In the genomic region with DNA sequence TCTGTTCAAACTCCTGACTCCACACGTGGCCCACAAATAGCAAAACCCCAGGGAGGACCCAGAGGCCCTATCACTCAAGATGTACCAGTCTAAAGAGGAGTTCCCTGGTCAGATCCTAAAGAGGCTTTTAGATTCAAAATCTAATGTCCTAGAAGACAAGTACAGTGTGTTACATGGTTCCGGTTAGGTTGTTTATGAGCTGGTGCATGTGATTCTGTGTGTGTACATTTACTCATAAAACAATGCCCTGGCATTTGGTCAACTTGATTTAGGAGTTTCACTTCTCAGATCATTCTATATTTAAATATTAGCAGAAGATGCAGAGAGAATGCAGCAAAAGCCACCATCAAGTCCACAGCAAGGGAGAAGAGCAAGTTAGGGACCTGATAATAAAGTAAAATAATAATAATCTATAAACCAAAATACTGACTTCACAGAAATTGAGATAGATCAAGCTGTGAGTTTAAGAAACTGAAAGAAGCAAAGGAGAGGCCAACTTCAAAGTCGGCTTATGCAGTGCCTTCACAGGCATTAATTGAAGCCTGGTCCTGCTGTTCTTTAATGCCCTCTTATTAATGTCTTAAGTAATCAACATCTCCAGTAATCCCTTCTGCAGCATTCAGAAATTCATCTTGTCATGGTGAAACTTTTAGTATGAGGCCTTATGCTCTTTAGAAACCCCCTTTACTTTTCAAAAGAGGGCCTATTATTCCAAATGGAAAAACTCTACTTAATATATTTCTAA, we compare ENCODE assay signal across 15 cellular contexts. TPM values are rescaled to one million over a fixed set of nuclear protein-coding genes. Genes with fewer than 3 reads are reported as not detected.
A peak's percentile ranks its signal among the peaks of the same experiment; 100 is the strongest.
DNase-seq lines count a peak whose midpoint lies in the region; ATAC-seq and TF ChIP-seq lines count a peak whose summit lies in the region.
"Had no signal": no experiment of that assay in that cellular context is flagged by ENCODE, and none has a peak within 500 bp of the region (broad histone marks: within the 10 kb centered on the region; RNA-seq: fewer than 3 reads in every experiment).

No MANE protein-coding gene starts in this region.

- H3K27me3 Mint-ChIP-seq in dendritic cell treated with granulocyte-macrophage colony-stimulating factor and Interleukin-4, amounts not matched to agents 40 ng/mL and 50 ng/mL, for 4 days = peaks cover 3% of the 10 kb centered on the region
- H3K27me3 Mint-ChIP-seq: T-cell had no signal

- TF ChIP-seq CTCF in dorsolateral prefrontal cortex (IDR thresholded peaks at IDR 0.05 in 54 of 56, conservative IDR thresholded peaks at IDR 0.05 in 2 of 56; ENCODE audit: low read depth in 1 of 56, partially characterized antibody in 56 of 56) = no peak
- TF ChIP-seq CTCF in left lung (IDR thresholded peaks at IDR 0.05) = no peak

- H3K4me1 Mint-ChIP-seq in dendritic cell treated with granulocyte-macrophage colony-stimulating factor and Interleukin-4, amounts not matched to agents 40 ng/mL and 50 ng/mL, for 4 days (ENCODE audit: low read depth) = peaks cover 15% of the 10 kb centered on the region

- H3K27me3 ChIP-seq in dorsolateral prefrontal cortex = no peaks in the 10 kb centered on the region
- no peaks in the 10 kb centered on the region for H3K27me3 ChIP-seq in left lung

- peak overlapping the region; percentile 46 for H3K27ac Mint-ChIP-seq in dendritic cell treated with granulocyte-macrophage colony-stimulating factor and Interleukin-4, amounts not matched to agents 40 ng/mL and 50 ng/mL, for 4 days
- H3K27ac Mint-ChIP-seq: T-cell had no signal

- H3K4me3 Mint-ChIP-seq in dendritic cell treated with granulocyte-macrophage colony-stimulating factor and Interleukin-4, amounts not matched to agents 40 ng/mL and 50 ng/mL, for 4 days = no peak overlapping the region
- H3K4me3 Mint-ChIP-seq: T-cell had no signal

- no peak overlapping the region for H3K27ac ChIP-seq in dorsolateral prefrontal cortex
- peak overlapping the region in 1 of 2 donors; percentile 13 for H3K27ac ChIP-seq in left lung

- no peaks in the 10 kb centered on the region for H3K36me3 ChIP-seq in left lung
- H3K36me3 ChIP-seq: HAP-1 had no signal

- peak; percentile 14 to 82 for DNase-seq in NOMO-1 (lab: John Stamatoyannopoulos, UW; ENCODE audit: unreplicated experiment in 2 of 2)
- DNase-seq in NOMO-1 treated with dmso at 0.1 percent for 144 hours (lab: John Stamatoyannopoulos, UW; ENCODE audit: unreplicated experiment) = no peak
- peak; percentile 59 for DNase-seq in MV-4-11 (lab: John Stamatoyannopoulos, UW)
- no peak for DNase-seq in dorsolateral prefrontal cortex
- no peak for DNase-seq in G401 (ENCODE audit: low spot score)
- DNase-seq in left lung = no peak
- DNase-seq: 8988T, activated gamma-delta T cell, NCI-H1436, NCI-H345, T-cell had no signal

- H3K4me1 ChIP-seq in left lung = peaks cover 2 to 4% of the 10 kb centered on the region in 2 donors

- in situ Hi-C loops in G401 (cut with HindIII; ENCODE audit: low sequenced_read_pairs) = no loop called here

- H3K4me3 ChIP-seq in dorsolateral prefrontal cortex (no peak overlapping the region), left lung (no peak overlapping the region)
- H3K4me3 ChIP-seq: HAP-1, K562 had no signal

- H3K36me3 Mint-ChIP-seq in dendritic cell treated with granulocyte-macrophage colony-stimulating factor and Interleukin-4, amounts not matched to agents 40 ng/mL and 50 ng/mL, for 4 days (ENCODE audit: low read depth) = peaks cover 16% of the 10 kb centered on the region
- H3K36me3 Mint-ChIP-seq: T-cell had no signal

- intact Hi-C loops in dendritic cell treated with granulocyte-macrophage colony-stimulating factor and Interleukin-4, amounts not matched to agents 40 ng/mL and 50 ng/mL, for 4 days (cut with micrococcal nuclease) = no loop called here
- intact Hi-C loops in dorsolateral prefrontal cortex (cut with DNase I) (no loop called here), left lung (cut with DNase I) (no loop called here)

- no peak for ATAC-seq in GM19395 (IDR thresholded peaks at IDR 0.05; ENCODE audit: unreplicated experiment)
- ATAC-seq in left lung = no peak
- ATAC-seq: K562, T-cell had no signal

- no peaks in the 10 kb centered on the region for H3K9me3 ChIP-seq in left lung
- H3K9me3 ChIP-seq: HAP-1 had no signal

- no peaks in the 10 kb centered on the region for H3K9me3 Mint-ChIP-seq in dendritic cell treated with granulocyte-macrophage colony-stimulating factor and Interleukin-4, amounts not matched to agents 40 ng/mL and 50 ng/mL, for 4 days
- H3K9me3 Mint-ChIP-seq: T-cell had no signal

RNA-seq across cellular contexts. Expression of gene AP1S3, which starts 4.2 kb away (rescaled TPM):
- total RNA-seq in dorsolateral prefrontal cortex (1 to 10 TPM in 119 of 120 experiments, under 1 TPM in 1; 0.88 to 8.6 (median 4.9) TPM), left lung (10 to 100 TPM; 21.8 to 23.4 TPM)
- total RNA-seq in G401 (2014; rRNA removed; shearing (Covaris generic)) = 7.9 and 20.7 TPM in 2 replicates

Comparison
In these comparisons a context has a peak if more than half of its experiments do, and no peak if none do; other contexts are left out.
1. DNase-seq: peak in NOMO-1 (2 of 2) and MV-4-11 (single experiment); none in NOMO-1 treated with dmso at 0.1 percent for 144 hours (single experiment), dorsolateral prefrontal cortex (0 of 10), G401 (single experiment) and left lung (0 of 2).